In genomic region chr16:75648265-75649076, GRCh38 we compare ENCODE assay signal across 8 cellular contexts. TPM values are rescaled to one million over a fixed set of nuclear protein-coding genes. Genes with fewer than 3 reads are reported as not detected.
DNase-seq lines count a peak whose midpoint lies in the region; ATAC-seq and TF ChIP-seq lines count a peak whose summit lies in the region.

No MANE protein-coding gene starts in this region.

- DNase-seq in Caco-2 (peak; percentile 75 to 87), HT1080 (ENCODE audit: low read depth) (peak; percentile 69)
- DNase-seq in activated T-cell treated with anti-CD3 and anti-CD28 coated beads, Interleukin-2, amount 50 U/mL, for 1 hour = peak; percentile 88
- peak; percentile 65 to 75 for DNase-seq in stimulated activated CD8-positive, alpha-beta memory T cell treated with anti-CD3 and anti-CD28 coated beads, Interleukin-7, amount 100 ng/mL, for 1 hour (ENCODE audit: low read depth in 2 of 2)

- 0 to 1% methylated on average over 60 to 62 of the region's 62 CpGs for WGBS in esophagus, 2 donors

- no peaks in the 10 kb centered on the region for H3K27me3 ChIP-seq in Caco-2 (replicated peaks; ENCODE audit: control insufficient read depth, insufficient read depth, low read length)
- no peaks in the 10 kb centered on the region for H3K27me3 ChIP-seq in OCI-LY3 (ENCODE audit: low read depth, low read length)
- no peaks in the 10 kb centered on the region for H3K27me3 ChIP-seq in esophagus (ENCODE audit: control insufficient read depth in 1 of 2, insufficient read depth in 2 of 2, low read length in 2 of 2)
- no peaks in the 10 kb centered on the region for H3K27me3 ChIP-seq in muscle layer of colon (ENCODE audit: control insufficient read depth in 1 of 2, insufficient read depth in 2 of 2, low read length in 2 of 2)

- no peaks in the 10 kb centered on the region for H3K9me3 Mint-ChIP-seq in Caco-2 (ENCODE audit: unreplicated experiment)

- H3K4me3 ChIP-seq in Caco-2 (ENCODE audit: low read depth, low read length) = peak overlapping the region; percentile 97
- H3K4me3 ChIP-seq in OCI-LY3 (ENCODE audit: low read length) = peak overlapping the region; percentile 96
- peak overlapping the region; percentile 98 to 99 for H3K4me3 ChIP-seq in esophagus (ENCODE audit: low read depth in 1 of 2, low read length in 2 of 2)
- H3K4me3 ChIP-seq in muscle layer of colon (ENCODE audit: low read depth in 1 of 2, low read length in 2 of 2) = peak overlapping the region; percentile 73 to 91

- H3K27ac Mint-ChIP-seq in Caco-2 (ENCODE audit: unreplicated experiment) = peak overlapping the region; percentile 95

- H3K36me3 ChIP-seq in Caco-2 (ENCODE audit: control insufficient read depth, insufficient read depth, low read length) = no peaks in the 10 kb centered on the region
- H3K36me3 ChIP-seq in OCI-LY3 (replicated peaks; ENCODE audit: low read depth, low read length) = peaks cover 26% of the 10 kb centered on the region
- peaks cover 0 to 2% of the 10 kb centered on the region in 2 donors for H3K36me3 ChIP-seq in esophagus (ENCODE audit: control insufficient read depth in 2 of 2, insufficient read depth in 2 of 2, low read length in 1 of 2)
- H3K36me3 ChIP-seq in muscle layer of colon (ENCODE audit: insufficient read depth, low read length) = peaks cover 20% of the 10 kb centered on the region

- no peaks in the 10 kb centered on the region for H3K27me3 Mint-ChIP-seq in Caco-2 (ENCODE audit: insufficient read depth, unreplicated experiment)

- H3K27ac ChIP-seq in OCI-LY3 (ENCODE audit: low read length) (peak overlapping the region; percentile 89), esophagus (ENCODE audit: low read depth in 2 of 2, low read length in 1 of 2) (peak overlapping the region; percentile 98 to 100), muscle layer of colon (ENCODE audit: low read depth, low read length) (peak overlapping the region; percentile 98)

- H3K9ac ChIP-seq in OCI-LY3 (ENCODE audit: low read length) (peak overlapping the region; percentile 96), muscle layer of colon (ENCODE audit: low read length) (peak overlapping the region; percentile 93)

- H3K4me1 Mint-ChIP-seq in Caco-2 (ENCODE audit: low read depth, unreplicated experiment) = peaks cover 18% of the 10 kb centered on the region

- POLR2A ChIA-PET in Caco-2 (lab: Charles Lee) = interaction anchor here (1.0 to 1.9 kb wide), 5 partner anchors 26 to 131 kb away, joined by 3 to 14 read pairs (median 9); partner anchors contain the start of genes ADAT1 and GABARAPL2

- no peak for TF ChIP-seq CTCF in Caco-2 (IDR thresholded peaks at IDR 0.05; ENCODE audit: insufficient read depth in 1 of 2, low read depth in 1 of 2, low read length in 1 of 2, severe bottlenecking in 1 of 2, unreplicated experiment in 1 of 2)
- TF ChIP-seq CTCF in OCI-LY3 (IDR thresholded peaks at IDR 0.05; ENCODE audit: low read depth, low read length) = no peak

- CTCF ChIA-PET in Caco-2 (lab: Charles Lee) = interaction anchor here (1.0 to 1.6 kb wide), 4 partner anchors 83 to 131 kb away, joined by 4 to 8 read pairs (median 6); partner anchors contain the start of gene GABARAPL2

- intact Hi-C loops in Caco-2 (cut with micrococcal nuclease; ENCODE audit: unreplicated experiment) = loop anchor here (5.0 kb wide), 1 partner anchor 451 kb away; no protein-coding TSS in a partner anchor

- H4K20me1 ChIP-seq in OCI-LY3 (ENCODE audit: insufficient read depth, low read length) = peaks cover 48% of the 10 kb centered on the region

- no TSS peak for BruUV-seq in Caco-2 (replicated peaks; lab: Mats Ljungman, UMichigan)

- peaks cover 12% of the 10 kb centered on the region for H3K4me1 ChIP-seq in Caco-2
- H3K4me1 ChIP-seq in OCI-LY3 (ENCODE audit: low read length) = peaks cover 48% of the 10 kb centered on the region
- H3K4me1 ChIP-seq in esophagus (ENCODE audit: control insufficient read depth in 2 of 2, insufficient read depth in 2 of 2, low read length in 1 of 2) = peaks cover 1 to 6% of the 10 kb centered on the region in 2 donors
- peaks cover 59% of the 10 kb centered on the region for H3K4me1 ChIP-seq in muscle layer of colon (ENCODE audit: insufficient read depth, low read length)

- H3K36me3 Mint-ChIP-seq in Caco-2 (ENCODE audit: insufficient read depth, unreplicated experiment) = peaks cover 39% of the 10 kb centered on the region

- H3K79me2 ChIP-seq in OCI-LY3 (ENCODE audit: low read length) = peaks cover 98% of the 10 kb centered on the region

- peak overlapping the region; percentile 98 for H3K4me2 ChIP-seq in OCI-LY3 (ENCODE audit: low read length)

- H3K4me3 Mint-ChIP-seq in Caco-2 (ENCODE audit: unreplicated experiment) = peak overlapping the region; percentile 91

- H3K9me3 ChIP-seq in Caco-2 (no peaks in the 10 kb centered on the region), OCI-LY3 (ENCODE audit: insufficient read depth, low read length) (no peaks in the 10 kb centered on the region), esophagus (ENCODE audit: control insufficient read depth in 2 of 2, insufficient read depth in 1 of 2, low read depth in 1 of 2, low read length in 1 of 2) (no peaks in the 10 kb centered on the region), muscle layer of colon (ENCODE audit: low read length) (no peaks in the 10 kb centered on the region)

- peak overlapping the region; percentile 54; the same call in 1 of the 2 replicates for H2AFZ ChIP-seq in OCI-LY3 (ENCODE audit: low read depth, low read length)

- ATAC-seq in GM21360 (IDR thresholded peaks at IDR 0.05; ENCODE audit: unreplicated experiment) = peak; percentile 29

RNA-seq across cellular contexts. Expression of gene TERF2IP, which starts 0.9 kb away (rescaled TPM):
- 25.1 and 27.1 TPM in 2 replicates for total RNA-seq in Caco-2 (2022)
- 38.6 and 46.8 TPM in 2 replicates for total RNA-seq in HT1080 (2014; rRNA removed; shearing (Covaris generic))
- polyA plus RNA-seq in HT1080 (2015; cell fraction: cytosol; rRNA removed) = 61.6 and 67.9 TPM in 2 replicates
- 64.0 and 64.2 TPM in 2 replicates for polyA plus RNA-seq in HT1080 (2015; cell fraction: nucleus; rRNA removed)
- 10 to 100 TPM; 23.1 to 27.6 TPM for polyA plus RNA-seq in esophagus

RNA-seq across cellular contexts. Expression of gene KARS1, which starts 1.0 kb away (rescaled TPM):
- 244 and 245 TPM in 2 replicates for total RNA-seq in Caco-2 (2022)
- 351 and 352 TPM in 2 replicates for total RNA-seq in HT1080 (2014; rRNA removed; shearing (Covaris generic))
- 273 and 281 TPM in 2 replicates for polyA plus RNA-seq in HT1080 (2015; cell fraction: cytosol; rRNA removed)
- polyA plus RNA-seq in HT1080 (2015; cell fraction: nucleus; rRNA removed) = 261 and 272 TPM in 2 replicates
- polyA plus RNA-seq in esophagus = 10 to 100 TPM; 49.6 to 88.5 TPM

RNA-seq across cellular contexts. Expression of gene ADAT1, which starts 25.4 kb away (rescaled TPM):
- 70.1 and 71.3 TPM in 2 replicates for total RNA-seq in Caco-2 (2022)
- total RNA-seq in HT1080 (2014; rRNA removed; shearing (Covaris generic)) = 64.8 and 68.0 TPM in 2 replicates
- polyA plus RNA-seq in HT1080 (2015; cell fraction: cytosol; rRNA removed) = 53.9 and 56.5 TPM in 2 replicates
- polyA plus RNA-seq in HT1080 (2015; cell fraction: nucleus; rRNA removed) = 71.9 and 83.6 TPM in 2 replicates
- polyA plus RNA-seq in esophagus = 1 to 10 TPM; 8.4 to 10.0 TPM

RNA-seq across cellular contexts. Expression of gene CPHXL2, which starts 28.3 kb away (rescaled TPM):
- total RNA-seq in Caco-2 (2022) = not detected in 2 replicates
- total RNA-seq in HT1080 (2014; rRNA removed; shearing (Covaris generic)) = not detected in 2 replicates
- polyA plus RNA-seq in HT1080 (2015; cell fraction: cytosol; rRNA removed) = not detected in 2 replicates
- polyA plus RNA-seq in HT1080 (2015; cell fraction: nucleus; rRNA removed) = not detected in 2 replicates
- polyA plus RNA-seq in esophagus = not detected

RNA-seq across cellular contexts. Expression of gene DUXB, which starts 52.8 kb away (rescaled TPM):
- not detected in 2 replicates for total RNA-seq in Caco-2 (2022)
- total RNA-seq in HT1080 (2014; rRNA removed; shearing (Covaris generic)) = not detected in 2 replicates
- not detected in 2 replicates for polyA plus RNA-seq in HT1080 (2015; cell fraction: cytosol; rRNA removed)
- not detected in 2 replicates for polyA plus RNA-seq in HT1080 (2015; cell fraction: nucleus; rRNA removed)
- polyA plus RNA-seq in esophagus = not detected

Comparison
In these comparisons a context has a peak if more than half of its experiments do, and no peak if none do; other contexts are left out.
1. Peak in every context shown above with its lines: DNase-seq, ATAC-seq, H3K4me3 ChIP-seq and H3K27ac ChIP-seq.